Comparison of ENCODE assay signal across 14 cellular contexts in genomic region chr6:4885534-4885933, GRCh38.
DNase-seq lines count a peak whose midpoint lies in the region; ATAC-seq and TF ChIP-seq lines count a peak whose summit lies in the region.
"Had no signal": no experiment of that assay in that cellular context is flagged by ENCODE, and none has a peak within 500 bp of the region (broad histone marks: within the 10 kb centered on the region; RNA-seq: fewer than 3 reads in every experiment).

No MANE protein-coding gene starts in this region.

- no peaks in the 10 kb centered on the region for H3K9me3 Mint-ChIP-seq in stimulated activated naive B cell treated with anti-CD40 and anti-IgM and Interleukin-4, amounts not matched to agents 10 μg/mL and 1 μg/mL and 100 μg/mL, for 72 hours
- no peaks in the 10 kb centered on the region for H3K9me3 Mint-ChIP-seq in activated T-cell treated with anti-CD3 and anti-CD28 coated beads, Interleukin-2, amount 50 U/mL, for 24 hours

- peak; percentile 51 for ATAC-seq in GM19395 (IDR thresholded peaks at IDR 0.05; ENCODE audit: unreplicated experiment)
- peak; percentile 20 to 49 for ATAC-seq in stimulated activated naive B cell treated with anti-CD40 and anti-IgM and Interleukin-4, amounts not matched to agents 10 μg/mL and 1 μg/mL and 100 μg/mL, for 72 hours (replicated peaks)
- ATAC-seq: PC-3 had no signal

- TF ChIP-seq POLR2A in thyroid gland (IDR thresholded peaks at IDR 0.05): no peak

- H3K79me2 ChIP-seq in OCI-LY7 (ENCODE audit: insufficient read depth, low read depth, low read length): peaks cover 98% of the 10 kb centered on the region

- H3K4me2 ChIP-seq in OCI-LY7 (ENCODE audit: low read length): peak overlapping the region; percentile 77

- peaks cover 62 to 87% of the 10 kb centered on the region in 2 donors for H3K4me1 Mint-ChIP-seq in stimulated activated naive B cell treated with anti-CD40 and anti-IgM and Interleukin-4, amounts not matched to agents 10 μg/mL and 1 μg/mL and 100 μg/mL, for 72 hours
- H3K4me1 Mint-ChIP-seq in activated T-cell treated with anti-CD3 and anti-CD28 coated beads, Interleukin-2, amount 50 U/mL, for 24 hours (ENCODE audit: low read depth): peaks cover 71% of the 10 kb centered on the region

- 95 to 96% methylated on average over 2 of the region's 2 CpGs for WGBS in thyroid gland, 2 donors

- BruUV-seq in OCI-LY7 (replicated peaks; lab: Mats Ljungman, UMichigan): no TSS peak

- H3K36me3 ChIP-seq in OCI-LY7 (ENCODE audit: insufficient read depth, low read length): no peaks in the 10 kb centered on the region
- no peaks in the 10 kb centered on the region for H3K36me3 ChIP-seq in thyroid gland

- no peaks in the 10 kb centered on the region for H3K27me3 Mint-ChIP-seq in stimulated activated naive B cell treated with anti-CD40 and anti-IgM and Interleukin-4, amounts not matched to agents 10 μg/mL and 1 μg/mL and 100 μg/mL, for 72 hours
- H3K27me3 Mint-ChIP-seq in activated T-cell treated with anti-CD3 and anti-CD28 coated beads, Interleukin-2, amount 50 U/mL, for 24 hours: no peaks in the 10 kb centered on the region

- H3K9me3 ChIP-seq in OCI-LY7 (ENCODE audit: low read length) (no peaks in the 10 kb centered on the region; the same call in 1 of the 2 replicates), thyroid gland (no peaks in the 10 kb centered on the region)

- no peaks in the 10 kb centered on the region for H4K20me1 ChIP-seq in OCI-LY7 (ENCODE audit: insufficient read depth, low read length)

- H3K4me1 ChIP-seq in OCI-LY7 (ENCODE audit: insufficient read depth, low read length, poor library complexity, severe bottlenecking): peaks cover 80% of the 10 kb centered on the region
- H3K4me1 ChIP-seq in thyroid gland: peaks cover 0 to 3% of the 10 kb centered on the region in 2 donors

- no peaks in the 10 kb centered on the region for H3K27me3 ChIP-seq in thyroid gland

- H3K4me3 ChIP-seq in GM12865 (ENCODE audit: low read depth, low read length): no peak overlapping the region
- peak overlapping the region; percentile 46 for H3K4me3 ChIP-seq in OCI-LY7 (ENCODE audit: low read depth, low read length, poor library complexity, severe bottlenecking)
- no peak overlapping the region for H3K4me3 ChIP-seq in thyroid gland (replicated peaks in 1 of 3)
- no peak overlapping the region for H3K4me3 ChIP-seq in foreskin fibroblast (ENCODE audit: low read depth in 1 of 2, low read length in 2 of 2)

- peak overlapping the region; percentile 73 for H3K27ac Mint-ChIP-seq in stimulated activated naive B cell treated with anti-CD40 and anti-IgM and Interleukin-4, amounts not matched to agents 10 μg/mL and 1 μg/mL and 100 μg/mL, for 72 hours
- H3K27ac Mint-ChIP-seq in activated T-cell treated with anti-CD3 and anti-CD28 coated beads, Interleukin-2, amount 50 U/mL, for 24 hours: no peak overlapping the region

- H3K36me3 Mint-ChIP-seq in stimulated activated naive B cell treated with anti-CD40 and anti-IgM and Interleukin-4, amounts not matched to agents 10 μg/mL and 1 μg/mL and 100 μg/mL, for 72 hours: no peaks in the 10 kb centered on the region
- peaks cover 3% of the 10 kb centered on the region for H3K36me3 Mint-ChIP-seq in activated T-cell treated with anti-CD3 and anti-CD28 coated beads, Interleukin-2, amount 50 U/mL, for 24 hours (ENCODE audit: low read depth)

- peak overlapping the region; percentile 86 for H3K27ac ChIP-seq in OCI-LY7 (ENCODE audit: low read depth, low read length, poor library complexity, severe bottlenecking)
- H3K27ac ChIP-seq in thyroid gland: no peak overlapping the region

- CTCF ChIA-PET in OCI-LY7 (lab: Charles Lee; ENCODE audit: unreplicated experiment): no interaction called here

- POLR2A ChIA-PET in OCI-LY7 (lab: Charles Lee): interaction anchor here (0.6 to 1.9 kb wide), 15 partner anchors 10 to 750 kb away, joined by 3 to 11 read pairs (median 4); partner anchors contain the start of gene ECI2

- peak overlapping the region; percentile 22 to 59 for H3K4me3 Mint-ChIP-seq in stimulated activated naive B cell treated with anti-CD40 and anti-IgM and Interleukin-4, amounts not matched to agents 10 μg/mL and 1 μg/mL and 100 μg/mL, for 72 hours
- no peak overlapping the region for H3K4me3 Mint-ChIP-seq in activated T-cell treated with anti-CD3 and anti-CD28 coated beads, Interleukin-2, amount 50 U/mL, for 24 hours

- TF ChIP-seq CTCF in GM12865 (IDR thresholded peaks at IDR 0.05; ENCODE audit: insufficient read depth, low read depth, low read length, missing control alignments): no peak
- TF ChIP-seq CTCF in OCI-LY7 (conservative IDR thresholded peaks at IDR 0.05; ENCODE audit: low read length): no peak
- no peak for TF ChIP-seq CTCF in thyroid gland (IDR thresholded peaks at IDR 0.05)
- no peak for TF ChIP-seq CTCF in foreskin fibroblast (IDR thresholded peaks at IDR 0.05; ENCODE audit: low read depth, low read length)

- no peak overlapping the region; the same call in 1 of the 2 replicates for H2AFZ ChIP-seq in OCI-LY7 (ENCODE audit: low read length)

- peak; percentile 29 for DNase-seq in GM12865 (ENCODE audit: low read depth)
- DNase-seq in OCI-LY7 (ENCODE audit: low spot score): peak; percentile 43
- DNase-seq in stimulated activated naive B cell treated with anti-CD40 and anti-IgM and Interleukin-4, amounts not matched to agents 10 μg/mL and 1 μg/mL and 100 μg/mL, for 72 hours: no peak
- DNase-seq in activated T-cell treated with anti-CD3 and anti-CD28 coated beads, Interleukin-2, amount 50 U/mL, for 24 hours: no peak
- DNase-seq in thyroid gland: no peak
- DNase-seq in foreskin fibroblast: no peak
- DNase-seq: C1 segment of cervical spinal cord, H7, IMR-90, NCI-H1048, NCI-H146, PC-3, T-helper 9 cell had no signal

- intact Hi-C loops in OCI-LY7 (cut with micrococcal nuclease; ENCODE audit: unreplicated experiment) (loop anchor here (5.0 to 10.0 kb wide), 2 partner anchors 861 to 1122 kb away; partner anchors contain the start of gene NRN1), thyroid gland (cut with DNase I) (no loop called here)

- H3K9me2 ChIP-seq in OCI-LY7 (ENCODE audit: insufficient read depth, low read length): no peaks in the 10 kb centered on the region

Comparison
In these comparisons a context has a peak if more than half of its experiments do, and no peak if none do; other contexts are left out.
1. DNase-seq: peak in GM12865 (single experiment) and OCI-LY7 (single experiment); none in stimulated activated naive B cell treated with anti-CD40 and anti-IgM and Interleukin-4, amounts not matched to agents 10 μg/mL and 1 μg/mL and 100 μg/mL, for 72 hours (single experiment), activated T-cell treated with anti-CD3 and anti-CD28 coated beads, Interleukin-2, amount 50 U/mL, for 24 hours (single experiment), thyroid gland (0 of 2) and foreskin fibroblast (0 of 2).